10 cellular contexts compared by ENCODE assay signal in genomic region chr7:105838273-105839141, GRCh38. TPM values are rescaled to one million over a fixed set of nuclear protein-coding genes. Genes with fewer than 3 reads are reported as not detected.
DNase-seq lines count a peak whose midpoint lies in the region; ATAC-seq and TF ChIP-seq lines count a peak whose summit lies in the region.
"Had no signal": no experiment of that assay in that cellular context is flagged by ENCODE, and none has a peak within 500 bp of the region (broad histone marks: within the 10 kb centered on the region; RNA-seq: fewer than 3 reads in every experiment).

No MANE protein-coding gene starts in this region.

- TF ChIP-seq CTCF in BE2C (IDR thresholded peaks at IDR 0.05; ENCODE audit: low read depth, low read length): no peak
- no peak for TF ChIP-seq CTCF in breast epithelium (IDR thresholded peaks at IDR 0.05)
- TF ChIP-seq CTCF in lung (IDR thresholded peaks at IDR 0.05; ENCODE audit: control extremely low read depth, extremely low read depth): no peak

- H3K4me3 ChIP-seq in BE2C (ENCODE audit: low read depth, low read length) (no peak overlapping the region), breast epithelium (peak overlapping the region in 1 of 3 donors; percentile 2), lung (no peak overlapping the region)

- 51 to 77% methylated on average over 14 of the region's 14 CpGs for WGBS in lung, 2 donors

- H3K36me3 ChIP-seq in BE2C (no peaks in the 10 kb centered on the region), breast epithelium (no peaks in the 10 kb centered on the region), lung (ENCODE audit: control insufficient read depth in 2 of 2, insufficient read depth in 2 of 2, low read length in 2 of 2) (no peaks in the 10 kb centered on the region)

- H3K4me1 ChIP-seq in BE2C (peaks cover 10% of the 10 kb centered on the region; the same call in 1 of the 2 replicates), breast epithelium (no peaks in the 10 kb centered on the region), lung (ENCODE audit: control insufficient read depth in 2 of 2, insufficient read depth in 2 of 2, low read length in 2 of 2) (peaks cover 0 to 9% of the 10 kb centered on the region in 2 donors)

- H3K27ac ChIP-seq in breast epithelium (peak overlapping the region; percentile 62 to 64), lung (ENCODE audit: low read depth in 1 of 2, low read length in 1 of 2) (no peak overlapping the region)

- H3K27me3 ChIP-seq in BE2C (no peaks in the 10 kb centered on the region), breast epithelium (no peaks in the 10 kb centered on the region), lung (ENCODE audit: control insufficient read depth, insufficient read depth) (no peaks in the 10 kb centered on the region)

- no peak for TF ChIP-seq POLR2A in breast epithelium (IDR thresholded peaks at IDR 0.05)

- DNase-seq in BE2C (peak; percentile 68), NCI-H187 (lab: John Stamatoyannopoulos, UW) (peak; percentile 61 to 68), breast epithelium (ENCODE audit: low spot score in 2 of 2) (peak in 1 of 2 donors; percentile 49), lung (ENCODE audit: low spot score) (peak; percentile 64), T1000 (lab: John Stamatoyannopoulos, UW) (no peak), NCI-H1436 treated with DMSO at 0.1 percent for 48 hours (lab: John Stamatoyannopoulos, UW) (no peak), NOMO-1 (lab: John Stamatoyannopoulos, UW; ENCODE audit: unreplicated experiment in 2 of 2) (no peak), cortex of kidney (lab: John Stamatoyannopoulos, UW) (no peak)
- DNase-seq: CD8-positive, alpha-beta T cell; T-cell had no signal

- no peaks in the 10 kb centered on the region for H3K9me3 ChIP-seq in BE2C
- H3K9me3 ChIP-seq in breast epithelium: no peaks in the 10 kb centered on the region
- no peaks in the 10 kb centered on the region for H3K9me3 ChIP-seq in lung (ENCODE audit: control insufficient read depth in 2 of 2, insufficient read depth in 1 of 2, low read length in 1 of 2)

- no peak for ATAC-seq in lung (ENCODE audit: insufficient read depth, low FRiP score)
- ATAC-seq: CD8-positive, alpha-beta T cell; T-cell had no signal

- intact Hi-C loops in breast epithelium (cut with DNase I; ENCODE audit: low total_unique reads): no loop called here

RNA-seq across cellular contexts. Expression of gene ATXN7L1, which starts 37.9 kb away (rescaled TPM):
- polyA plus RNA-seq in BE2C (2012; ENCODE audit: insufficient read depth, insufficient read length, low read depth): 4.0 TPM
- total RNA-seq in breast epithelium (10 to 100 TPM; 10.7 to 18.4 (median 12.5) TPM), lung (10 to 100 TPM; 12.2 to 22.5 TPM)
- 1 to 10 TPM; 4.2 to 4.8 TPM for polyA plus RNA-seq in lung

Comparison
In these comparisons a context has a peak if more than half of its experiments do, and no peak if none do; other contexts are left out.
1. DNase-seq: peak in BE2C (single experiment), NCI-H187 (2 of 2) and lung (single experiment); none in T1000 (single experiment), NCI-H1436 treated with DMSO at 0.1 percent for 48 hours (single experiment), NOMO-1 (0 of 2) and cortex of kidney (single experiment).
2. H3K27ac ChIP-seq: peak in breast epithelium (2 of 2); none in lung (0 of 2).